Comparison of ENCODE assay signal across 8 cellular contexts in genomic region chr6:26128013-26128771, GRCh38. TPM values are rescaled to one million over a fixed set of nuclear protein-coding genes. Genes with fewer than 3 reads are reported as not detected.
A peak's percentile ranks its signal among the peaks of the same experiment; 100 is the strongest.
DNase-seq lines count a peak whose midpoint lies in the region; ATAC-seq and TF ChIP-seq lines count a peak whose summit lies in the region.

No MANE protein-coding gene starts in this region.

- no peak for ATAC-seq in HG03378 (IDR thresholded peaks at IDR 0.05; ENCODE audit: unreplicated experiment)

- H3K27ac ChIP-seq in epithelial cell of prostate (peak overlapping the region; percentile 90), spleen (peak overlapping the region in 5 of 8 donors; percentile 97 to 100 (median 100))

- 70 to 84% (median 76%) methylated on average over 5 of the region's 5 CpGs for WGBS in spleen, 5 donors

- peaks cover 57% of the 10 kb centered on the region for H3K4me1 Mint-ChIP-seq in activated T-cell treated with anti-CD3 and anti-CD28 coated beads, Interleukin-2, amount 50 U/mL, for 24 hours (ENCODE audit: low read depth)

- no peak for TF ChIP-seq CTCF in WI38 (IDR thresholded peaks at IDR 0.05; ENCODE audit: low read depth, low read length)
- no peak for TF ChIP-seq CTCF in spleen (IDR thresholded peaks at IDR 0.05 in 8 of 11, conservative IDR thresholded peaks at IDR 0.05 in 3 of 11)

- intact Hi-C loops in spleen (cut with DNase I; ENCODE audit: low total_unique reads), result no loop called here

- peaks cover 0 to 64% (median 28%) of the 10 kb centered on the region in 6 donors for H3K36me3 ChIP-seq in spleen

- peak overlapping the region; percentile 87 for H3K4me3 ChIP-seq in WI38 (ENCODE audit: low read depth, low read length)
- peak overlapping the region in 7 of 8 donors; percentile 10 to 84 (median 65) for H3K4me3 ChIP-seq in spleen

- H3K27me3 Mint-ChIP-seq in activated T-cell treated with anti-CD3 and anti-CD28 coated beads, Interleukin-2, amount 50 U/mL, for 24 hours, result no peaks in the 10 kb centered on the region

- peak overlapping the region; percentile 98 for H3K4me3 Mint-ChIP-seq in activated T-cell treated with anti-CD3 and anti-CD28 coated beads, Interleukin-2, amount 50 U/mL, for 24 hours

- H3K27ac Mint-ChIP-seq in activated T-cell treated with anti-CD3 and anti-CD28 coated beads, Interleukin-2, amount 50 U/mL, for 24 hours, result peak overlapping the region; percentile 99

- peaks cover 26 to 70% (median 52%) of the 10 kb centered on the region in 6 donors for H3K4me1 ChIP-seq in spleen

- no peak for DNase-seq in activated T-cell treated with anti-CD3 and anti-CD28 coated beads, Interleukin-2, amount 50 U/mL, for 24 hours
- DNase-seq in activated T-cell treated with anti-CD3 and anti-CD28 coated beads, Interleukin-2, amount 50 U/mL, for 1 hour, result no peak
- DNase-seq in epithelial cell of prostate (ENCODE audit: low read depth, low spot score) (no peak), spleen (no peak), cerebellar nuclear complex (lab: John Stamatoyannopoulos, UW) (no peak), NCI-H2171 (lab: John Stamatoyannopoulos, UW) (no peak)

- H3K27me3 ChIP-seq in spleen (replicated peaks in 1 of 7), result no peaks in the 10 kb centered on the region

- H3K9me3 Mint-ChIP-seq in activated T-cell treated with anti-CD3 and anti-CD28 coated beads, Interleukin-2, amount 50 U/mL, for 24 hours, result peaks cover 2% of the 10 kb centered on the region

- no peak for TF ChIP-seq POLR2A in spleen (IDR thresholded peaks at IDR 0.05)

- H3K36me3 Mint-ChIP-seq in activated T-cell treated with anti-CD3 and anti-CD28 coated beads, Interleukin-2, amount 50 U/mL, for 24 hours (ENCODE audit: low read depth), result peaks cover 69% of the 10 kb centered on the region

- H3K9me3 ChIP-seq in spleen, result no peaks in the 10 kb centered on the region

RNA-seq across cellular contexts. Expression of gene HFE, which starts 41.0 kb away (rescaled TPM):
- total RNA-seq in spleen, result 10 to 100 TPM; 12.4 to 30.3 (median 19.0) TPM
- 1 to 10 TPM; 2.4 to 3.5 (median 2.8) TPM for polyA plus RNA-seq in spleen
